Comparison of ENCODE assay signal across 23 cellular contexts in genomic region chr15:51224428-51224827, GRCh38.
DNase-seq lines count a peak whose midpoint lies in the region; ATAC-seq and TF ChIP-seq lines count a peak whose summit lies in the region.
"Had no signal": no experiment of that assay in that cellular context is flagged by ENCODE, and none has a peak within 500 bp of the region (broad histone marks: within the 10 kb centered on the region; RNA-seq: fewer than 3 reads in every experiment).

No MANE protein-coding gene starts in this region.

- H3K36me3 ChIP-seq in IMR-90 (ENCODE audit: control insufficient read depth, insufficient read depth, low read length) (no peaks in the 10 kb centered on the region), neutrophil (no peaks in the 10 kb centered on the region)
- H3K36me3 ChIP-seq: BE2C, colonic mucosa had no signal

- no peak overlapping the region for H3K4me2 ChIP-seq in IMR-90 (ENCODE audit: low read depth, low read length)
- H3K4me2 ChIP-seq: A549 had no signal

- no peak overlapping the region for H2BK5ac ChIP-seq in IMR-90 (ENCODE audit: low read depth, low read length, poor library complexity, severe bottlenecking)

- ATAC-seq in IMR-90 (ENCODE audit: low read depth) (0 out of 2 replicates have a peak, but pooled peaks have one; percentile 19), GM21529 (IDR thresholded peaks at IDR 0.05; ENCODE audit: unreplicated experiment) (no peak)
- ATAC-seq: A549; activated CD4-positive, CD25-positive, alpha-beta regulatory T cell treated with anti-CD3 and anti-CD28 coated beads, Interleukin-2, amount 50 U/mL, for 24 hours; GM12878 had no signal

- POLR2A ChIA-PET in IMR-90 (lab: Charles Lee; ENCODE audit: unreplicated experiment), result no interaction called here

- H2BK120ac ChIP-seq in IMR-90 (ENCODE audit: low read depth, low read length), result no peak overlapping the region

- peak overlapping the region; percentile 38; the same call in 1 of the 2 replicates for H2BK20ac ChIP-seq in IMR-90 (ENCODE audit: low read depth, low read length)

- H3K4ac ChIP-seq in IMR-90 (ENCODE audit: low read depth, low read length), result no peak overlapping the region

- intact Hi-C loops in IMR-90 (cut with micrococcal nuclease), result no loop called here

- H3K14ac ChIP-seq in IMR-90 (replicated peaks; ENCODE audit: low read depth, low read length), result no peak overlapping the region

- no peaks in the 10 kb centered on the region for H4K20me1 ChIP-seq in IMR-90 (ENCODE audit: insufficient read depth, low read length)

- BruUV-seq in IMR-90 (replicated peaks; lab: Mats Ljungman, UMichigan), result no TSS peak

- no peak for TF ChIP-seq RAD21 in IMR-90 (IDR thresholded peaks at IDR 0.05; ENCODE audit: low read length)

- in situ Hi-C loops in IMR-90 (cut with MboI; ENCODE audit: low sequenced_read_pairs), result no loop called here

- H4K8ac ChIP-seq in IMR-90 (ENCODE audit: low read depth in 2 of 2, low read length in 2 of 2), result no peak overlapping the region

- H3K9ac ChIP-seq in IMR-90 (ENCODE audit: low read depth, low read length), result no peak overlapping the region

- no peak overlapping the region for H2BK15ac ChIP-seq in IMR-90 (ENCODE audit: low read depth, low read length)

- TF ChIP-seq CTCF in AG10803 (conservative IDR thresholded peaks at IDR 0.05; ENCODE audit: low read length) (no peak), IMR-90 (conservative IDR thresholded peaks at IDR 0.05; ENCODE audit: low read depth, low read length) (no peak), choroid plexus epithelial cell (conservative IDR thresholded peaks at IDR 0.05; ENCODE audit: low read depth, low read length) (no peak), neutrophil (IDR thresholded peaks at IDR 0.05) (no peak)

- H3K18ac ChIP-seq in IMR-90 (ENCODE audit: low read depth, low read length), result no peak overlapping the region

- H3K9me1 ChIP-seq in IMR-90 (ENCODE audit: insufficient read depth, low read length), result peaks cover 13% of the 10 kb centered on the region

- no peak overlapping the region for H3K56ac ChIP-seq in IMR-90 (ENCODE audit: extremely low read depth, insufficient read depth, low read length)

- H2AFZ ChIP-seq in IMR-90 (replicated peaks; ENCODE audit: low read length, poor library complexity), result no peak overlapping the region

- H2AK5ac ChIP-seq in IMR-90 (ENCODE audit: low read depth, low read length), result no peak overlapping the region; the same call in 1 of the 2 replicates

- DNase-seq in AG10803 (ENCODE audit: low read depth), result peak; percentile 36
- peak; percentile 25 for DNase-seq in IMR-90
- peak; percentile 62 for DNase-seq in choroid plexus epithelial cell (ENCODE audit: low read depth)
- DNase-seq in NCI-H187 (lab: John Stamatoyannopoulos, UW), result no peak
- no peak for DNase-seq in cerebellar cortex (ENCODE audit: low spot score)
- DNase-seq in middle frontal gyrus (ENCODE audit: extremely low spot score, low spot score), result no peak
- DNase-seq: activated CD4-positive, alpha-beta memory T cell treated with anti-CD3 and anti-CD28 coated beads, Interleukin-2, amount 10 ng/mL, durations not matched to agents 7 days and 5 days; activated gamma-delta T cell; BE2C; colonic mucosa; COR-L47; DMS79; effector memory CD4-positive, alpha-beta T cell; KG1; kidney; NCI-H1694; NCI-H526; SHP77 treated with DMSO at 0.1 percent for 48 hours had no signal

- H4K91ac ChIP-seq in IMR-90 (ENCODE audit: insufficient read depth, low read depth, low read length), result no peak overlapping the region

- dilution Hi-C loops in IMR-90 (cut with HindIII; ENCODE audit: low sequenced_read_pairs, unreplicated experiment), result no loop called here

- H4K5ac ChIP-seq in IMR-90 (ENCODE audit: low read depth, low read length), result no peak overlapping the region

- H3K27me3 ChIP-seq in IMR-90 (ENCODE audit: control insufficient read depth, insufficient read depth, low read length) (no peaks in the 10 kb centered on the region), neutrophil (no peaks in the 10 kb centered on the region)
- H3K27me3 ChIP-seq: BE2C, colonic mucosa had no signal

- H3K9me3 ChIP-seq in IMR-90 (ENCODE audit: control insufficient read depth, insufficient read depth, low read length), result no peaks in the 10 kb centered on the region
- H3K9me3 ChIP-seq in neutrophil, result no peaks in the 10 kb centered on the region
- H3K9me3 ChIP-seq: A549, BE2C, colonic mucosa had no signal

- H3K4me1 ChIP-seq in IMR-90 (ENCODE audit: control insufficient read depth, insufficient read depth, low read length) (peaks cover 12% of the 10 kb centered on the region), neutrophil (ENCODE audit: control insufficient read depth in 1 of 2, insufficient read depth in 1 of 2, low read depth in 1 of 2, low read length in 1 of 2) (peaks cover 43 to 55% of the 10 kb centered on the region in 2 experiments)
- H3K4me1 ChIP-seq: colonic mucosa had no signal

- no peak for TF ChIP-seq POLR2A in IMR-90 (IDR thresholded peaks at IDR 0.05; ENCODE audit: low read depth, low read length)

- no peaks in the 10 kb centered on the region for H3K79me1 ChIP-seq in IMR-90 (ENCODE audit: low read depth in 1 of 2, low read length in 2 of 2)

- no peak overlapping the region for H3K27ac ChIP-seq in IMR-90 (ENCODE audit: insufficient read depth, low read length)
- peak overlapping the region; percentile 61 for H3K27ac ChIP-seq in neutrophil
- H3K27ac ChIP-seq: A549, colonic mucosa had no signal

- H3K23ac ChIP-seq in IMR-90 (ENCODE audit: low read depth, low read length), result no peak overlapping the region

- no peak overlapping the region for H3K4me3 ChIP-seq in AG10803 (ENCODE audit: low read length)
- no peak overlapping the region for H3K4me3 ChIP-seq in IMR-90 (ENCODE audit: insufficient read depth, low read depth, low read length)
- no peak overlapping the region for H3K4me3 ChIP-seq in choroid plexus epithelial cell (ENCODE audit: low read depth, low read length)
- no peak overlapping the region for H3K4me3 ChIP-seq in neutrophil (ENCODE audit: low read depth in 1 of 2, low read length in 1 of 2)
- H3K4me3 ChIP-seq: A549, colonic mucosa, GM12878 had no signal

- no peak overlapping the region for H2AK9ac ChIP-seq in IMR-90 (replicated peaks; ENCODE audit: low read depth, low read length, poor library complexity)

- CTCF ChIA-PET in IMR-90 (lab: Yijun Ruan, JAX), result interaction anchor here (1.9 kb wide), 1 partner anchor 61 kb away, joined by 6 read pairs; no protein-coding TSS in a partner anchor

TF ChIP-seq in IMR-90, 13 proteins besides CTCF, POLR2A, EP300 and RAD21:
- TF ChIP-seq MAFK (IDR thresholded peaks at IDR 0.05; ENCODE audit: low read depth, low read length) (no peak), BHLHE40 (IDR thresholded peaks at IDR 0.05; ENCODE audit: low read depth, low read length) (no peak), RCOR1 (IDR thresholded peaks at IDR 0.05; ENCODE audit: insufficient replicate concordance, low read length) (no peak), RFX5 (IDR thresholded peaks at IDR 0.05; ENCODE audit: low read depth, low read length) (no peak), CHD1 (IDR thresholded peaks at IDR 0.05; ENCODE audit: low read depth, low read length) (no peak), SMC3 (IDR thresholded peaks at IDR 0.05; ENCODE audit: low read depth, low read length) (no peak), ELK1 (IDR thresholded peaks at IDR 0.05; ENCODE audit: borderline replicate concordance, low read depth, low read length) (no peak), MAZ (IDR thresholded peaks at IDR 0.05; ENCODE audit: borderline replicate concordance, low read depth, low read length) (no peak), MXI1 (IDR thresholded peaks at IDR 0.05; ENCODE audit: borderline replicate concordance, low read depth, low read length) (no peak), CEBPB (IDR thresholded peaks at IDR 0.05; ENCODE audit: low read depth, low read length) (no peak), NFE2L2 (IDR thresholded peaks at IDR 0.05; ENCODE audit: low read depth, low read length) (no peak), USF2 (IDR thresholded peaks at IDR 0.05; ENCODE audit: low read depth, low read length) (no peak), FOS (IDR thresholded peaks at IDR 0.05; ENCODE audit: low read depth, low read length) (no peak)
TF ChIP-seq in IMR-90: peak in this region for 0.

Comparison
In these comparisons a context has a peak if more than half of its experiments do, and no peak if none do; other contexts are left out.
1. DNase-seq: peak in AG10803 (single experiment), IMR-90 (single experiment) and choroid plexus epithelial cell (single experiment); none in NCI-H187 (0 of 2), cerebellar cortex (single experiment) and middle frontal gyrus (single experiment).